ENCODE assay signal across 11 cellular contexts in the genomic region with DNA sequence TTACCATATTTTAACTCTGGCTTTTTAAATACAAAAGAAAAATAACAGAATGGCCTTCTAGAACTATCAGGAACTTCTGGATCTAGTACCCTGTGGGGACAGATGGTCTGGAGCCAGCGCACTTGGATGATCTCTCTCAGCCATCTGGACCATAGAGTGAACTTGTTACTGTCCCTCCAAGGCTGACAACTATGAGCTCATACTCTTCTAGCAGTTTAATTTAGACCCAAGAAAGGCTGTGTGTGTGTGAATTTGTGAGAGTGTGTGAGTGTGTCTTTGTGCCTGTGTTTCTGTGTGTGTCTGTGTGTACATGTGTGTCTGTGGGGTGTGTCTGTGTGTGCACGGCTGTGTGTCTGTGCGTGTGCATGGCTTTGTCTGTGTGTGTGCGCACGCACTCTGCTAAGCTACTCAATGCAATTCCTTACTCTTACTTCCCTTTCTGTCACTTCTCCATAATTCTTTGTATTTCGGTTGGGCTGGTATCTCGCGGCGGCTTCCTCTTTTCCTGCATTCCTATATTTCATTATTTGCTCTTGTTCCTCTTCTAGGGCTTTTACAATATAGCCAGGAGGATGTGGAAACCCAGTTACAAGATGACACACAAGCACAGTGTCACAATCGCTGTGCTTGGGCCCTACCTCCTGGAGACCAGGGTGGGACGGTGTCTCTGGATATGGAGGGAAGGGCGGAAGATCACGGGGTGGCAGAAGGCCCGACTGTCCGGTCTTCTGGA. TPM values are rescaled to one million over a fixed set of nuclear protein-coding genes. Genes with fewer than 3 reads are reported as not detected.
A peak's percentile ranks its signal among the peaks of the same experiment; 100 is the strongest.
DNase-seq lines count a peak whose midpoint lies in the region; ATAC-seq and TF ChIP-seq lines count a peak whose summit lies in the region.
"Had no signal": no experiment of that assay in that cellular context is flagged by ENCODE, and none has a peak within 500 bp of the region (broad histone marks: within the 10 kb centered on the region; RNA-seq: fewer than 3 reads in every experiment).

No MANE protein-coding gene starts in this region.

- no peak for TF ChIP-seq CTCF in CD4-positive, alpha-beta T cell (IDR thresholded peaks at IDR 0.05)
- TF ChIP-seq CTCF in NB4 (IDR thresholded peaks at IDR 0.05; ENCODE audit: low read depth, low read length) = no peak

- H3K27me3 Mint-ChIP-seq in CD4-positive, alpha-beta T cell = no peaks in the 10 kb centered on the region
- no peaks in the 10 kb centered on the region for H3K27me3 Mint-ChIP-seq in activated naive CD8-positive, alpha-beta T cell treated with anti-CD3 and anti-CD28 coated beads, Interleukin-2, amount 50 U/mL, for 24 hours
- peaks cover 0 to 2% (median 0%) of the 10 kb centered on the region in 5 donors for H3K27me3 Mint-ChIP-seq in naive thymus-derived CD8-positive, alpha-beta T cell

- no peaks in the 10 kb centered on the region for H3K27me3 ChIP-seq in CD4-positive, alpha-beta T cell (ENCODE audit: control insufficient read depth, insufficient read depth, low read length)

- H3K27ac Mint-ChIP-seq in CD4-positive, alpha-beta T cell = no peak overlapping the region
- peak overlapping the region; percentile 99 for H3K27ac Mint-ChIP-seq in activated naive CD8-positive, alpha-beta T cell treated with anti-CD3 and anti-CD28 coated beads, Interleukin-2, amount 50 U/mL, for 24 hours
- peak overlapping the region in 9 of 10 donors; percentile 96 to 100 (median 100) for H3K27ac Mint-ChIP-seq in naive thymus-derived CD8-positive, alpha-beta T cell

- CTCF ChIA-PET in CD4-positive, alpha-beta T cell (lab: Charles Lee) = interaction anchor here (1.2 kb wide), 1 partner anchor 23 kb away, joined by 3 read pairs; no protein-coding TSS in a partner anchor

- ATAC-seq in CD4-positive, alpha-beta T cell (ENCODE audit: poor library complexity) = no peak
- no peak for ATAC-seq in activated naive CD8-positive, alpha-beta T cell treated with anti-CD3 and anti-CD28 coated beads, Interleukin-2, amount 50 U/mL, for 24 hours
- ATAC-seq in naive thymus-derived CD8-positive, alpha-beta T cell = no peak
- no peak for ATAC-seq in HG03139 (IDR thresholded peaks at IDR 0.05; ENCODE audit: unreplicated experiment)
- ATAC-seq in GM18519 (IDR thresholded peaks at IDR 0.05; ENCODE audit: low FRiP score, unreplicated experiment) = no peak
- ATAC-seq in HG03196 (IDR thresholded peaks at IDR 0.05; ENCODE audit: unreplicated experiment) = no peak
- no peak for ATAC-seq in HG03135 (IDR thresholded peaks at IDR 0.05; ENCODE audit: unreplicated experiment)

- POLR2A ChIA-PET in CD4-positive, alpha-beta T cell (lab: Charles Lee) = interaction anchor here (0.6 to 43.3 kb wide), 6 partner anchors 1 to 151 kb away, joined by 3 to 2111 read pairs (median 484); partner anchors contain the start of gene IKZF1
- POLR2A ChIA-PET in naive thymus-derived CD8-positive, alpha-beta T cell (lab: Charles Lee) = interaction anchor here (1.0 to 44.8 kb wide), 5 partner anchors 1 to 44 kb away, joined by 3 to 1553 read pairs (median 742); partner anchors contain the start of gene IKZF1

- H3K27ac ChIP-seq in CD4-positive, alpha-beta T cell (ENCODE audit: low read depth, low read length) = peak overlapping the region; percentile 96
- H3K27ac ChIP-seq: dorsolateral prefrontal cortex had no signal

- intact Hi-C loops in CD4-positive, alpha-beta T cell (cut with DNase I, micrococcal nuclease) = no loop called here

- peak overlapping the region; percentile 18 for H3K4me3 ChIP-seq in NB4 (ENCODE audit: low read depth, low read length)
- H3K4me3 ChIP-seq: dorsolateral prefrontal cortex had no signal

- no peak for DNase-seq in CD4-positive, alpha-beta T cell
- DNase-seq in NB4 (ENCODE audit: low read depth) = peak; percentile 99
- no peak for DNase-seq in activated naive CD8-positive, alpha-beta T cell treated with anti-CD3 and anti-CD28 coated beads, Interleukin-2, amount 50 U/mL, for 24 hours
- no peak for DNase-seq in naive thymus-derived CD8-positive, alpha-beta T cell
- DNase-seq: IMR-90 had no signal

- peaks cover 97% of the 10 kb centered on the region for H3K4me1 Mint-ChIP-seq in CD4-positive, alpha-beta T cell (ENCODE audit: low read depth)
- H3K4me1 Mint-ChIP-seq in activated naive CD8-positive, alpha-beta T cell treated with anti-CD3 and anti-CD28 coated beads, Interleukin-2, amount 50 U/mL, for 24 hours = peaks cover 95% of the 10 kb centered on the region
- peaks cover 77 to 99% (median 96%) of the 10 kb centered on the region in 4 donors for H3K4me1 Mint-ChIP-seq in naive thymus-derived CD8-positive, alpha-beta T cell

- H3K4me3 Mint-ChIP-seq in CD4-positive, alpha-beta T cell = peak overlapping the region; percentile 55
- peak overlapping the region; percentile 57 for H3K4me3 Mint-ChIP-seq in activated naive CD8-positive, alpha-beta T cell treated with anti-CD3 and anti-CD28 coated beads, Interleukin-2, amount 50 U/mL, for 24 hours
- peak overlapping the region; percentile 27 to 86 (median 68) for H3K4me3 Mint-ChIP-seq in naive thymus-derived CD8-positive, alpha-beta T cell

- TF ChIP-seq POLR2A in NB4 (IDR thresholded peaks at IDR 0.05; ENCODE audit: extremely low read depth, insufficient read length) = no peak

- no peaks in the 10 kb centered on the region for H3K9me3 Mint-ChIP-seq in CD4-positive, alpha-beta T cell
- no peaks in the 10 kb centered on the region for H3K9me3 Mint-ChIP-seq in activated naive CD8-positive, alpha-beta T cell treated with anti-CD3 and anti-CD28 coated beads, Interleukin-2, amount 50 U/mL, for 24 hours
- H3K9me3 Mint-ChIP-seq in naive thymus-derived CD8-positive, alpha-beta T cell = no peaks in the 10 kb centered on the region

- peaks cover 94% of the 10 kb centered on the region for H3K36me3 Mint-ChIP-seq in CD4-positive, alpha-beta T cell (ENCODE audit: low read depth)
- H3K36me3 Mint-ChIP-seq in activated naive CD8-positive, alpha-beta T cell treated with anti-CD3 and anti-CD28 coated beads, Interleukin-2, amount 50 U/mL, for 24 hours (ENCODE audit: low read depth) = peaks cover 84% of the 10 kb centered on the region
- H3K36me3 Mint-ChIP-seq in naive thymus-derived CD8-positive, alpha-beta T cell = peaks cover 12 to 85% (median 37%) of the 10 kb centered on the region in 3 donors

- no peaks in the 10 kb centered on the region for H3K9me3 ChIP-seq in CD4-positive, alpha-beta T cell (ENCODE audit: control insufficient read depth, low read length)

RNA-seq across cellular contexts. Expression of gene IKZF1, which starts 51.9 kb away (rescaled TPM):
- total RNA-seq in CD4-positive, alpha-beta T cell = 100 to 1,000 TPM; 297 to 300 TPM
- 100 to 1,000 TPM; 416 to 435 TPM for total RNA-seq in naive thymus-derived CD8-positive, alpha-beta T cell
- polyA plus RNA-seq in naive thymus-derived CD8-positive, alpha-beta T cell = 100 to 1,000 TPM; 145 to 257 (median 209) TPM
- total RNA-seq: IMR-90, renal cortical epithelial cell had no signal
- polyA plus RNA-seq: IMR-90 had no signal
